26 cellular contexts compared by ENCODE assay signal in genomic region chr7:121339082-121339481, GRCh38. TPM values are rescaled to one million over a fixed set of nuclear protein-coding genes. Genes with fewer than 3 reads are reported as not detected.
"Had no signal": no experiment of that assay in that cellular context is flagged by ENCODE, and none has a peak within 500 bp of the region (broad histone marks: within the 10 kb centered on the region; RNA-seq: fewer than 3 reads in every experiment).

No MANE protein-coding gene starts in this region.

- H3K4me1 Mint-ChIP-seq: activated CD4-positive, alpha-beta memory T cell treated with anti-CD3 and anti-CD28 coated beads, Interleukin-2, amount 10 ng/mL, durations not matched to agents 7 days and 5 days; neural crest cell had no signal

- H3K9me3 Mint-ChIP-seq: activated CD4-positive, alpha-beta memory T cell treated with anti-CD3 and anti-CD28 coated beads, Interleukin-2, amount 10 ng/mL, durations not matched to agents 7 days and 5 days; activated T-cell treated with anti-CD3 and anti-CD28 coated beads, Interleukin-2, amount 50 U/mL, for 72 hours; naive B cell; neural crest cell; stimulated activated naive B cell treated with anti-CD40 and anti-IgM and Interleukin-4, amounts not matched to agents 10 μg/mL and 1 μg/mL and 100 μg/mL, for 72 hours had no signal

- ATAC-seq: activated T-cell treated with anti-CD3 and anti-CD28 coated beads, Interleukin-2, amount 50 U/mL, for 72 hours; foreskin keratinocyte; lower lobe of right lung; sciatic nerve had no signal

- DNase-seq: activated CD4-positive, alpha-beta memory T cell treated with anti-CD3 and anti-CD28 coated beads, Interleukin-2, amount 10 ng/mL, durations not matched to agents 7 days and 5 days; activated CD4-positive, alpha-beta T cell treated with anti-CD3 and anti-CD28 coated beads for 48 hours; activated effector memory CD4-positive, alpha-beta T cell treated with anti-CD3 and anti-CD28 coated beads, Interleukin-2, amount 50 U/mL, for 16 hours; activated naive CD4-positive, alpha-beta T cell treated with anti-CD3 and anti-CD28 coated beads, Interleukin-2, amount 50 U/mL, for 16 hours; activated T-cell treated with anti-CD3 and anti-CD28 coated beads, Interleukin-2, amount 50 U/mL, for 72 hours; adrenal gland; brain microvascular endothelial cell; caudate nucleus; dermis blood vessel endothelial cell; effector CD8-positive, alpha-beta T cell; erythroblast; foreskin keratinocyte; lower lobe of right lung; naive B cell; occipital lobe; small intestine; stimulated activated CD4-positive, alpha-beta T cell treated with anti-CD3 and anti-CD28 coated beads, Interleukin-2, amount 100 ng/mL, for 24 hours; stimulated activated naive B cell treated with anti-CD40 and anti-IgM and Interleukin-4, amounts not matched to agents 10 μg/mL and 1 μg/mL and 100 μg/mL, for 72 hours; testis; trophoblast cell had no signal

- H3K9me3 ChIP-seq: adrenal gland, ascending aorta, lower lobe of right lung, testis, vagina had no signal

- H3K36me3 ChIP-seq: adrenal gland, ascending aorta, lower lobe of right lung, vagina had no signal

- H3K4me3 Mint-ChIP-seq: activated CD4-positive, alpha-beta memory T cell treated with anti-CD3 and anti-CD28 coated beads, Interleukin-2, amount 10 ng/mL, durations not matched to agents 7 days and 5 days; activated T-cell treated with anti-CD3 and anti-CD28 coated beads, Interleukin-2, amount 50 U/mL, for 72 hours; naive B cell; neural crest cell; stimulated activated naive B cell treated with anti-CD40 and anti-IgM and Interleukin-4, amounts not matched to agents 10 μg/mL and 1 μg/mL and 100 μg/mL, for 72 hours had no signal

- H3K27ac ChIP-seq: adrenal gland, ascending aorta, brain microvascular endothelial cell, foreskin keratinocyte, lower lobe of right lung, testis, vagina had no signal

- H3K27ac Mint-ChIP-seq: activated CD4-positive, alpha-beta memory T cell treated with anti-CD3 and anti-CD28 coated beads, Interleukin-2, amount 10 ng/mL, durations not matched to agents 7 days and 5 days; activated T-cell treated with anti-CD3 and anti-CD28 coated beads, Interleukin-2, amount 50 U/mL, for 72 hours had no signal

- H3K27me3 ChIP-seq: ascending aorta, brain microvascular endothelial cell, foreskin keratinocyte, testis, vagina had no signal

- H3K4me3 ChIP-seq: adrenal gland, ascending aorta, lower lobe of right lung, testis, vagina had no signal

- H3K4me1 ChIP-seq: ascending aorta, foreskin keratinocyte, lower lobe of right lung, testis, vagina had no signal

- H3K27me3 Mint-ChIP-seq: naive B cell; stimulated activated naive B cell treated with anti-CD40 and anti-IgM and Interleukin-4, amounts not matched to agents 10 μg/mL and 1 μg/mL and 100 μg/mL, for 72 hours had no signal

RNA-seq across cellular contexts. Expression of gene WNT16, which starts 10.3 kb away (rescaled TPM):
- total RNA-seq: activated CD4-positive, alpha-beta memory T cell treated with anti-CD3 and anti-CD28 coated beads, Interleukin-2, amount 10 ng/mL, durations not matched to agents 7 days and 5 days; activated T-cell treated with anti-CD3 and anti-CD28 coated beads, Interleukin-2, amount 50 U/mL, for 72 hours; ascending aorta; dermis blood vessel endothelial cell; foreskin keratinocyte; glomerular endothelial cell; lower lobe of right lung; mesenteric fat pad; neural crest cell; sciatic nerve had no signal
